Comparison of ENCODE assay signal across 22 cellular contexts in genomic region chr12:110995615-110996014, GRCh38. TPM values are rescaled to one million over a fixed set of nuclear protein-coding genes. Genes with fewer than 3 reads are reported as not detected.
DNase-seq lines count a peak whose midpoint lies in the region; ATAC-seq and TF ChIP-seq lines count a peak whose summit lies in the region.
"Had no signal": no experiment of that assay in that cellular context is flagged by ENCODE, and none has a peak within 500 bp of the region (broad histone marks: within the 10 kb centered on the region; RNA-seq: fewer than 3 reads in every experiment).

No MANE protein-coding gene starts in this region.

- H3K36me3 ChIP-seq in cardiac muscle cell (no peaks in the 10 kb centered on the region), left ventricle myocardium inferior (no peaks in the 10 kb centered on the region), skeletal muscle tissue (ENCODE audit: control insufficient read depth in 3 of 3, insufficient read depth in 3 of 3, low read length in 3 of 3) (no peaks in the 10 kb centered on the region)
- H3K36me3 ChIP-seq in BLaER1 treated with 17β-estradiol and CSF1 and Interleukin-3, amounts not matched to agents 10 nM and 100 nM, result peaks cover 0 to 12% (median 0%) of the 10 kb centered on the region in 11 experiments; a peak in 3 of 22 replicates
- H3K36me3 ChIP-seq: BE2C had no signal

- H3K4me2 ChIP-seq in BLaER1 treated with 17β-estradiol and CSF1 and Interleukin-3, amounts not matched to agents 10 nM and 100 nM, result peak overlapping the region in 8 of 11 experiments; percentile 65 to 83 (median 72); a peak in 17 of 22 replicates

- no peak overlapping the region for H3K27ac Mint-ChIP-seq in nephron progenitor cell
- H3K27ac Mint-ChIP-seq: CD4-positive, CD25-positive, alpha-beta regulatory T cell; CD8-positive, alpha-beta T cell had no signal

- DNase-seq in cardiac muscle cell (ENCODE audit: low read depth in 1 of 2, low spot score in 1 of 2) (no peak), left ventricle myocardium superior (no peak), left ventricle myocardium inferior (no peak), Right ventricle myocardium inferior (ENCODE audit: missing footprints) (no peak), nephron progenitor cell (no peak)
- DNase-seq in stimulated activated CD4-positive, alpha-beta T cell treated with anti-CD3 and anti-CD28 coated beads, Interleukin-4, amount 100 ng/mL, for 1 hour, result no peak
- DNase-seq: ACHN; AML-193; BE2C; Caco-2; CD4-positive, CD25-positive, alpha-beta regulatory T cell; CD8-positive, alpha-beta T cell; DMS153; DND-41; GM23248; H7 had no signal

- no peaks in the 10 kb centered on the region for H3K27me3 ChIP-seq in cardiac muscle cell
- H3K27me3 ChIP-seq in left ventricle myocardium inferior (ENCODE audit: low read depth), result no peaks in the 10 kb centered on the region
- no peaks in the 10 kb centered on the region for H3K27me3 ChIP-seq in BLaER1 treated with 17β-estradiol and CSF1 and Interleukin-3, amounts not matched to agents 10 nM and 100 nM
- H3K27me3 ChIP-seq in skeletal muscle tissue (ENCODE audit: control insufficient read depth in 3 of 3, insufficient read depth in 3 of 3, low read length in 3 of 3), result peaks cover 0 to 4% (median 0%) of the 10 kb centered on the region in 3 donors
- H3K27me3 ChIP-seq: BE2C had no signal

- H3K4me1 Mint-ChIP-seq in nephron progenitor cell, result no peaks in the 10 kb centered on the region
- H3K4me1 Mint-ChIP-seq: CD4-positive, CD25-positive, alpha-beta regulatory T cell had no signal

- peak overlapping the region; percentile 94 for H3K27ac ChIP-seq in cardiac muscle cell
- H3K27ac ChIP-seq in left ventricle myocardium inferior (replicated peaks), result peak overlapping the region; percentile 84
- peak overlapping the region in 4 of 11 experiments; percentile 61 to 79 (median 72); a peak in 7 of 22 replicates for H3K27ac ChIP-seq in BLaER1 treated with 17β-estradiol and CSF1 and Interleukin-3, amounts not matched to agents 10 nM and 100 nM
- H3K27ac ChIP-seq in skeletal muscle tissue (ENCODE audit: low read depth, low read length), result peak overlapping the region; percentile 58
- H3K27ac ChIP-seq: 22Rv1, C4-2B, GM23248 had no signal

- peaks cover 8% of the 10 kb centered on the region for H3K27me3 Mint-ChIP-seq in nephron progenitor cell (ENCODE audit: low read depth, poor library complexity)

- no peaks in the 10 kb centered on the region for H4K20me1 ChIP-seq in BLaER1 treated with 17β-estradiol and CSF1 and Interleukin-3, amounts not matched to agents 10 nM and 100 nM

- H3K9me3 ChIP-seq in cardiac muscle cell (ENCODE audit: low read depth), result no peaks in the 10 kb centered on the region
- peaks cover 37% of the 10 kb centered on the region for H3K9me3 ChIP-seq in left ventricle myocardium inferior (replicated peaks)
- H3K9me3 ChIP-seq in BLaER1 treated with 17β-estradiol and CSF1 and Interleukin-3, amounts not matched to agents 10 nM and 100 nM (replicated peaks in 1 of 11), result peaks cover 29 to 48% (median 41%) of the 10 kb centered on the region in 11 experiments
- H3K9me3 ChIP-seq in skeletal muscle tissue (ENCODE audit: control insufficient read depth in 3 of 3, low read length in 3 of 3), result peaks cover 8 to 18% (median 11%) of the 10 kb centered on the region in 3 donors

- no peak overlapping the region for H3K4me3 ChIP-seq in cardiac muscle cell
- no peak overlapping the region for H3K4me3 ChIP-seq in left ventricle myocardium inferior
- H3K4me3 ChIP-seq in BLaER1 treated with 17β-estradiol and CSF1 and Interleukin-3, amounts not matched to agents 10 nM and 100 nM, result no peak overlapping the region
- no peak overlapping the region for H3K4me3 ChIP-seq in skeletal muscle tissue (ENCODE audit: low read length in 3 of 3)
- H3K4me3 ChIP-seq: GM12878, GM23248 had no signal

- no peak for TF ChIP-seq CTCF in cardiac muscle cell (IDR thresholded peaks at IDR 0.05; ENCODE audit: low read depth, low read length)
- TF ChIP-seq CTCF in left ventricle myocardium inferior (IDR thresholded peaks at IDR 0.05; ENCODE audit: borderline replicate concordance), result no peak
- no peak for TF ChIP-seq CTCF in nephron progenitor cell (IDR thresholded peaks at IDR 0.05)

- peaks cover 21% of the 10 kb centered on the region for H3K9me3 Mint-ChIP-seq in nephron progenitor cell

- ATAC-seq in left ventricle myocardium superior (no peak), Right ventricle myocardium inferior (no peak)
- ATAC-seq: CD8-positive, alpha-beta T cell; GM12878; HCT116 had no signal

- peak overlapping the region in 4 of 11 experiments; percentile 29 to 61 (median 53); a peak in 4 of 22 replicates for H3K9ac ChIP-seq in BLaER1 treated with 17β-estradiol and CSF1 and Interleukin-3, amounts not matched to agents 10 nM and 100 nM
- H3K9ac ChIP-seq in skeletal muscle tissue (ENCODE audit: low read depth in 1 of 3, low read length in 3 of 3), result no peak overlapping the region
- H3K9ac ChIP-seq: GM23248 had no signal

- intact Hi-C loops in left ventricle myocardium superior (cut with micrococcal nuclease), result no loop called here
- intact Hi-C loops in left ventricle myocardium inferior (cut with micrococcal nuclease), result no loop called here
- intact Hi-C loops in Right ventricle myocardium inferior (cut with DNase I), result loop anchor here (1.0 kb wide), 1 partner anchor 63 kb away; no protein-coding TSS in a partner anchor

- H3K4me1 ChIP-seq in cardiac muscle cell (ENCODE audit: low read depth), result peaks cover 10% of the 10 kb centered on the region
- H3K4me1 ChIP-seq in left ventricle myocardium inferior, result peaks cover 12% of the 10 kb centered on the region
- peaks cover 6 to 63% (median 53%) of the 10 kb centered on the region in 10 experiments; a peak in 16 of 20 replicates for H3K4me1 ChIP-seq in BLaER1 treated with 17β-estradiol and CSF1 and Interleukin-3, amounts not matched to agents 10 nM and 100 nM
- peaks cover 4 to 8% (median 5%) of the 10 kb centered on the region in 3 donors for H3K4me1 ChIP-seq in skeletal muscle tissue (ENCODE audit: control insufficient read depth in 3 of 3, insufficient read depth in 3 of 3, low read length in 3 of 3)
- H3K4me1 ChIP-seq: BE2C had no signal

- no peak overlapping the region for H3K4me3 Mint-ChIP-seq in nephron progenitor cell
- H3K4me3 Mint-ChIP-seq: CD4-positive, CD25-positive, alpha-beta regulatory T cell; CD8-positive, alpha-beta T cell had no signal

- no peaks in the 10 kb centered on the region for H3K36me3 Mint-ChIP-seq in nephron progenitor cell (ENCODE audit: low read depth)
- H3K36me3 Mint-ChIP-seq: CD4-positive, CD25-positive, alpha-beta regulatory T cell; CD8-positive, alpha-beta T cell had no signal

RNA-seq across cellular contexts. Expression of gene CUX2, which starts 38.4 kb away (rescaled TPM):
- total RNA-seq in cardiac muscle cell, result 6.6 and 7.4 TPM in 2 replicates
- polyA plus RNA-seq in cardiac muscle cell, result 2.1 and 2.6 TPM in 2 replicates
- total RNA-seq in left ventricle myocardium superior, result not detected
- not detected for total RNA-seq in left ventricle myocardium inferior
- total RNA-seq in Right ventricle myocardium inferior, result not detected
- under 0.01 TPM for total RNA-seq in skeletal muscle tissue
- total RNA-seq: Caco-2, GM23248 had no signal
- polyA plus RNA-seq: CD4-positive, CD25-positive, alpha-beta regulatory T cell; GM23248 had no signal
